ENCODE assay signal across 17 cellular contexts in genomic region chr4:168241953-168242352, GRCh38.
DNase-seq lines count a peak whose midpoint lies in the region.
"Had no signal": no experiment of that assay in that cellular context is flagged by ENCODE, and none has a peak within 500 bp of the region (broad histone marks: within the 10 kb centered on the region; RNA-seq: fewer than 3 reads in every experiment).

No MANE protein-coding gene starts in this region.

- no peak overlapping the region for H4K8ac ChIP-seq in mesendoderm (ENCODE audit: low read depth, low read length)

- no peak overlapping the region for H3K4me2 ChIP-seq in mesendoderm (ENCODE audit: low read length)
- H3K4me2 ChIP-seq: BLaER1 had no signal

- no peak overlapping the region for H3K27ac ChIP-seq in mesendoderm (ENCODE audit: low read depth, low read length)
- H3K27ac ChIP-seq: BLaER1, HL-60 had no signal

- H4K5ac ChIP-seq in mesendoderm (ENCODE audit: low read length), result no peak overlapping the region

- no peak overlapping the region for H3K4ac ChIP-seq in mesendoderm (ENCODE audit: low read depth, low read length)

- H2BK5ac ChIP-seq in mesendoderm (ENCODE audit: low read length), result no peak overlapping the region

- no peak overlapping the region for H2AK5ac ChIP-seq in mesendoderm (ENCODE audit: low read length)

- H3K56ac ChIP-seq in mesendoderm (ENCODE audit: low read length), result no peak overlapping the region

- WGBS in mesendoderm (ENCODE audit: extremely low coverage, insufficient coverage, low lambda C conversion rate), result no CpG with 5 or more reads among the region's 3 CpGs

- H3K4me1 ChIP-seq in mesendoderm (ENCODE audit: control insufficient read depth, low read depth, low read length), result no peaks in the 10 kb centered on the region
- H3K4me1 ChIP-seq: BLaER1, Caco-2 had no signal

- H2BK120ac ChIP-seq in mesendoderm (ENCODE audit: low read depth, low read length), result no peak overlapping the region

- no peaks in the 10 kb centered on the region for H3K27me3 ChIP-seq in mesendoderm (ENCODE audit: insufficient read depth, low read length, poor library complexity)
- H3K27me3 ChIP-seq: BLaER1 had no signal

- H3K18ac ChIP-seq in mesendoderm (ENCODE audit: low read length), result no peak overlapping the region

- H3K9ac ChIP-seq in mesendoderm (ENCODE audit: low read length), result no peak overlapping the region
- H3K9ac ChIP-seq: BLaER1 had no signal

- H3K79me2 ChIP-seq in mesendoderm (ENCODE audit: control insufficient read depth, insufficient read depth, low read length), result no peaks in the 10 kb centered on the region

- no peak overlapping the region for H3K23ac ChIP-seq in mesendoderm (ENCODE audit: low read length)

- DNase-seq in DMS53 (lab: John Stamatoyannopoulos, UW), result peak; percentile 8
- DNase-seq in DMS53 treated with DMSO at 0.1 percent for 48 hours (lab: John Stamatoyannopoulos, UW; ENCODE audit: unreplicated experiment), result no peak
- peak; percentile 1 for DNase-seq in ELF-1 (ENCODE audit: low read depth, low spot score)
- peak; percentile 15 for DNase-seq in LHCN-M2 (ENCODE audit: low read depth)
- DNase-seq in mesendoderm, result peak; percentile 11
- DNase-seq in kidney tubule cell (ENCODE audit: low spot score), result no peak
- DNase-seq in NCI-H69 (lab: John Stamatoyannopoulos, UW), result no peak
- DNase-seq: 8988T; AML-193; Caco-2; CD8-positive, alpha-beta memory T cell; DMS79 treated with DMSO at 0.1 percent for 48 hours; GF-D8; HCEC 1CT; KBM-7 had no signal

- no peak overlapping the region for H3K4me3 ChIP-seq in mesendoderm (ENCODE audit: low read length)
- H3K4me3 ChIP-seq: BLaER1 had no signal

- no peaks in the 10 kb centered on the region for H3K79me1 ChIP-seq in mesendoderm (ENCODE audit: low read length)

- H2BK15ac ChIP-seq in mesendoderm (replicated peaks; ENCODE audit: low read depth), result no peak overlapping the region

- H3K36me3 ChIP-seq in mesendoderm (ENCODE audit: control insufficient read depth, insufficient read depth, low read length), result no peaks in the 10 kb centered on the region

Comparison
In these comparisons a context has a peak if more than half of its experiments do, and no peak if none do; other contexts are left out.
1. DNase-seq: peak in DMS53 (single experiment), ELF-1 (single experiment), LHCN-M2 (single experiment) and mesendoderm (single experiment); none in DMS53 treated with DMSO at 0.1 percent for 48 hours (single experiment), kidney tubule cell (single experiment) and NCI-H69 (single experiment).